Comparison of ENCODE assay signal across 20 cellular contexts in the genomic region with DNA sequence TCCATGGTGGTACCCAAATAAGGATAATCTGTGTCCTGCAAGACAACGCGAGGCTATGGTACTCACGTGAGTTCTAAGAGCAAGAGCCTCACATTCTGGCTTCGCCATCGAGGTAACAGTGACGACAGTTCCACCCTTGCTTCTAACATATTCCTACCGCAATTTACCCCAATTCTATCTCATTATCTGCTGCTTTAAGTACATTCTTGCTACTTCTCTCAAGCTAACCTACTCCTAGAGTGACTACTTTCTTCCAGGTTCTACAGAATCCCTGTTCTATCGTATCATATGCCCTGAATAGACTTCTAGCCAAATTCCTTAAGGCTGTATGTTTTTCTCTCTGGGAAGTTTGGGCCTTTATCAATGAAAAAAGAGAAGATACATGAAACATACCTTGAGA. TPM values are rescaled to one million over a fixed set of nuclear protein-coding genes. Genes with fewer than 3 reads are reported as not detected.
DNase-seq lines count a peak whose midpoint lies in the region; ATAC-seq, FAIRE-seq and TF ChIP-seq lines count a peak whose summit lies in the region.
"Had no signal": no experiment of that assay in that cellular context is flagged by ENCODE, and none has a peak within 500 bp of the region (broad histone marks: within the 10 kb centered on the region; RNA-seq: fewer than 3 reads in every experiment).

No MANE protein-coding gene starts in this region.

- intact Hi-C loops in CD14-positive monocyte (cut with micrococcal nuclease) (no loop called here), Caco-2 (cut with micrococcal nuclease; ENCODE audit: unreplicated experiment) (no loop called here), K562 (cut with micrococcal nuclease) (no loop called here)
- intact Hi-C loops in CD8-positive, alpha-beta T cell (cut with DNase I, micrococcal nuclease): no loop called here
- intact Hi-C loops in activated CD4-positive, alpha-beta T cell treated with anti-CD3 and anti-CD28 coated beads, Interleukin-2, amount 10 ng/mL, durations not matched to agents 24 days and 14 days (cut with micrococcal nuclease): no loop called here

- CTCF ChIA-PET in Caco-2 (lab: Charles Lee): no interaction called here
- CTCF ChIA-PET in WTC11 (lab: Charles Lee): no interaction called here
- CTCF ChIA-PET in K562 (lab: Yijun Ruan, JAX; ENCODE audit: low intra/inter-chr PET ratio): no interaction called here
- CTCF ChIA-PET in CD8-positive, alpha-beta T cell (lab: Charles Lee): interaction anchor here (1.6 kb wide), 1 partner anchor 18 kb away, joined by 8 read pairs; no protein-coding TSS in a partner anchor

- no peak overlapping the region for H4K8ac ChIP-seq in mesendoderm (ENCODE audit: low read depth, low read length)

- H3K27ac Mint-ChIP-seq in CD14-positive monocyte (peak overlapping the region; percentile 91 to 98 (median 96)), Caco-2 (ENCODE audit: unreplicated experiment) (peak overlapping the region; percentile 66), WTC11 (peak overlapping the region; percentile 61)
- H3K27ac Mint-ChIP-seq in CD8-positive, alpha-beta T cell: no peak overlapping the region
- H3K27ac Mint-ChIP-seq in activated CD4-positive, alpha-beta T cell treated with anti-CD3 and anti-CD28 coated beads, Interleukin-2, amount 10 ng/mL, durations not matched to agents 24 days and 14 days: no peak overlapping the region
- H3K27ac Mint-ChIP-seq: B cell had no signal

- H3K4ac ChIP-seq in mesendoderm (ENCODE audit: low read depth, low read length): no peak overlapping the region

- in situ Hi-C loops in K562 (cut with MboI): no loop called here

- H2BK15ac ChIP-seq in mesendoderm (replicated peaks; ENCODE audit: low read depth): no peak overlapping the region

- FAIRE-seq in K562 (lab: Jason Lieb, UNC): no peak
- FAIRE-seq: GM12891, GM18507, RCC 7860 had no signal

- DNase-seq in CD14-positive monocyte (ENCODE audit: low spot score) (no peak), Caco-2 (no peak), WTC11 (ENCODE audit: low spot score) (no peak), K562 (ENCODE audit: extremely low read depth in 1 of 4, low spot score in 3 of 4) (no peak), amygdala (lab: John Stamatoyannopoulos, UW) (no peak), mesendoderm (no peak)
- DNase-seq in CD8-positive, alpha-beta T cell: no peak
- DNase-seq in activated CD4-positive, alpha-beta T cell treated with anti-CD3 and anti-CD28 coated beads, Interleukin-2, amount 10 ng/mL, durations not matched to agents 24 days and 14 days: no peak
- DNase-seq: CD4-positive, alpha-beta memory T cell; GDM1; KBM-7; NCI-H1436 treated with DMSO at 0.1 percent for 48 hours; NCI-H2081 treated with DMSO at 0.1 percent for 48 hours; NCI-H510A treated with DMSO at 0.1 percent for 48 hours; NCI-H82 had no signal

- H3K36me3 ChIP-seq in Caco-2 (ENCODE audit: control insufficient read depth, insufficient read depth, low read length) (peaks cover 7% of the 10 kb centered on the region), K562 (ENCODE audit: control insufficient read depth, insufficient read depth, low read length) (peaks cover 98% of the 10 kb centered on the region), mesendoderm (ENCODE audit: control insufficient read depth, insufficient read depth, low read length) (peaks cover 17% of the 10 kb centered on the region)
- H3K36me3 ChIP-seq in CD8-positive, alpha-beta T cell (ENCODE audit: insufficient read depth, low read length): peaks cover 60% of the 10 kb centered on the region

- no peak overlapping the region for H3K4me3 ChIP-seq in Caco-2 (ENCODE audit: low read depth, low read length)
- H3K4me3 ChIP-seq in K562: no peak overlapping the region
- no peak overlapping the region for H3K4me3 ChIP-seq in CD8-positive, alpha-beta T cell (ENCODE audit: low read depth, low read length)
- H3K4me3 ChIP-seq in mesendoderm (ENCODE audit: low read length): no peak overlapping the region
- H3K4me3 ChIP-seq: SK-N-MC had no signal

- H3K9ac ChIP-seq in K562 (ENCODE audit: insufficient read depth in 1 of 2, low read depth in 2 of 2, low read length in 2 of 2): no peak overlapping the region
- H3K9ac ChIP-seq in mesendoderm (ENCODE audit: low read length): no peak overlapping the region

- H3K36me3 Mint-ChIP-seq in CD14-positive monocyte: peaks cover 76 to 94% of the 10 kb centered on the region in 2 donors
- peaks cover 91% of the 10 kb centered on the region for H3K36me3 Mint-ChIP-seq in Caco-2 (ENCODE audit: insufficient read depth, unreplicated experiment)
- peaks cover 82% of the 10 kb centered on the region for H3K36me3 Mint-ChIP-seq in WTC11
- peaks cover 91% of the 10 kb centered on the region for H3K36me3 Mint-ChIP-seq in CD8-positive, alpha-beta T cell
- H3K36me3 Mint-ChIP-seq in activated CD4-positive, alpha-beta T cell treated with anti-CD3 and anti-CD28 coated beads, Interleukin-2, amount 10 ng/mL, durations not matched to agents 24 days and 14 days (ENCODE audit: low read depth): peaks cover 73% of the 10 kb centered on the region

- no peak overlapping the region for H3K4me3 Mint-ChIP-seq in CD14-positive monocyte
- H3K4me3 Mint-ChIP-seq in Caco-2 (ENCODE audit: unreplicated experiment): no peak overlapping the region
- H3K4me3 Mint-ChIP-seq in WTC11: no peak overlapping the region
- H3K4me3 Mint-ChIP-seq in CD8-positive, alpha-beta T cell: no peak overlapping the region
- H3K4me3 Mint-ChIP-seq in activated CD4-positive, alpha-beta T cell treated with anti-CD3 and anti-CD28 coated beads, Interleukin-2, amount 10 ng/mL, durations not matched to agents 24 days and 14 days: no peak overlapping the region
- H3K4me3 Mint-ChIP-seq: B cell; CD4-positive, alpha-beta memory T cell had no signal

- peak; percentile 67 for TF ChIP-seq POLR2A in K562 (conservative IDR thresholded peaks at IDR 0.05)

- H3K79me1 ChIP-seq in mesendoderm (ENCODE audit: low read length): no peaks in the 10 kb centered on the region

- H3K79me2 ChIP-seq in K562 (ENCODE audit: control insufficient read depth, insufficient read depth, low read length): peaks cover 39% of the 10 kb centered on the region
- no peaks in the 10 kb centered on the region for H3K79me2 ChIP-seq in mesendoderm (ENCODE audit: control insufficient read depth, insufficient read depth, low read length)

- H3K9me1 ChIP-seq in K562 (ENCODE audit: control insufficient read depth, insufficient read depth, low read length): no peaks in the 10 kb centered on the region

- no peak overlapping the region for H2BK120ac ChIP-seq in mesendoderm (ENCODE audit: low read depth, low read length)

- H3K27me3 ChIP-seq in Caco-2 (replicated peaks; ENCODE audit: control insufficient read depth, insufficient read depth, low read length): no peaks in the 10 kb centered on the region
- H3K27me3 ChIP-seq in K562 (ENCODE audit: control insufficient read depth in 2 of 2, insufficient read depth in 2 of 2, low read length in 2 of 2): no peaks in the 10 kb centered on the region
- no peaks in the 10 kb centered on the region for H3K27me3 ChIP-seq in CD8-positive, alpha-beta T cell (ENCODE audit: insufficient read depth, low read length)
- H3K27me3 ChIP-seq in mesendoderm (ENCODE audit: insufficient read depth, low read length, poor library complexity): no peaks in the 10 kb centered on the region

- peaks cover 16% of the 10 kb centered on the region for H3K4me1 Mint-ChIP-seq in CD14-positive monocyte
- no peaks in the 10 kb centered on the region for H3K4me1 Mint-ChIP-seq in Caco-2 (ENCODE audit: low read depth, unreplicated experiment)
- peaks cover 35% of the 10 kb centered on the region for H3K4me1 Mint-ChIP-seq in WTC11
- H3K4me1 Mint-ChIP-seq in CD8-positive, alpha-beta T cell (ENCODE audit: low read depth): no peaks in the 10 kb centered on the region
- H3K4me1 Mint-ChIP-seq in activated CD4-positive, alpha-beta T cell treated with anti-CD3 and anti-CD28 coated beads, Interleukin-2, amount 10 ng/mL, durations not matched to agents 24 days and 14 days: peaks cover 11% of the 10 kb centered on the region
- H3K4me1 Mint-ChIP-seq: B cell; CD4-positive, alpha-beta memory T cell had no signal

- H3K56ac ChIP-seq in mesendoderm (ENCODE audit: low read length): no peak overlapping the region

- ATAC-seq in WTC11: no peak
- ATAC-seq in K562: no peak
- no peak for ATAC-seq in CD8-positive, alpha-beta T cell

- TF ChIP-seq RAD21 in K562 (CRISPR knock-in tag; conservative IDR thresholded peaks at IDR 0.05 in 1 of 2, IDR thresholded peaks at IDR 0.05 in 1 of 2): no peak

- no peak overlapping the region for H3K4me2 ChIP-seq in K562 (ENCODE audit: insufficient read depth, low read length)
- no peak overlapping the region for H3K4me2 ChIP-seq in mesendoderm (ENCODE audit: low read length)

- H3K27me3 Mint-ChIP-seq in CD14-positive monocyte (ENCODE audit: low read depth in 3 of 3) (peaks cover 0 to 1% (median 0%) of the 10 kb centered on the region in 3 donors), Caco-2 (ENCODE audit: insufficient read depth, unreplicated experiment) (no peaks in the 10 kb centered on the region), WTC11 (ENCODE audit: low read depth) (no peaks in the 10 kb centered on the region)
- no peaks in the 10 kb centered on the region for H3K27me3 Mint-ChIP-seq in CD8-positive, alpha-beta T cell (ENCODE audit: low read depth)
- no peaks in the 10 kb centered on the region for H3K27me3 Mint-ChIP-seq in activated CD4-positive, alpha-beta T cell treated with anti-CD3 and anti-CD28 coated beads, Interleukin-2, amount 10 ng/mL, durations not matched to agents 24 days and 14 days
- H3K27me3 Mint-ChIP-seq: B cell; CD4-positive, alpha-beta memory T cell had no signal

- H4K20me1 ChIP-seq in K562 (replicated peaks; ENCODE audit: control insufficient read depth, insufficient read depth, low read length): peaks cover 44% of the 10 kb centered on the region

- H3K9me3 Mint-ChIP-seq in CD14-positive monocyte: no peaks in the 10 kb centered on the region
- H3K9me3 Mint-ChIP-seq in Caco-2 (ENCODE audit: unreplicated experiment): no peaks in the 10 kb centered on the region
- no peaks in the 10 kb centered on the region for H3K9me3 Mint-ChIP-seq in WTC11
- no peaks in the 10 kb centered on the region for H3K9me3 Mint-ChIP-seq in CD8-positive, alpha-beta T cell
- H3K9me3 Mint-ChIP-seq in activated CD4-positive, alpha-beta T cell treated with anti-CD3 and anti-CD28 coated beads, Interleukin-2, amount 10 ng/mL, durations not matched to agents 24 days and 14 days: no peaks in the 10 kb centered on the region

- H3K9me3 ChIP-seq in Caco-2 (no peaks in the 10 kb centered on the region), K562 (replicated peaks; ENCODE audit: control insufficient read depth, insufficient read depth, low read depth, low read length) (no peaks in the 10 kb centered on the region)
- no peaks in the 10 kb centered on the region for H3K9me3 ChIP-seq in CD8-positive, alpha-beta T cell (ENCODE audit: low read length)

- no TSS peak for BruUV-seq in Caco-2 (replicated peaks; lab: Mats Ljungman, UMichigan)
- no TSS peak for BruUV-seq in K562 (replicated peaks; lab: Mats Ljungman, UMichigan)

- TF ChIP-seq EP300 in K562 (IDR thresholded peaks at IDR 0.05; ENCODE audit: low read length): no peak

- H3K23ac ChIP-seq in mesendoderm (ENCODE audit: low read length): no peak overlapping the region

- no peak for TF ChIP-seq CTCF in CD14-positive monocyte (IDR thresholded peaks at IDR 0.05)
- no peak for TF ChIP-seq CTCF in Caco-2 (IDR thresholded peaks at IDR 0.05; ENCODE audit: insufficient read depth in 1 of 2, low read depth in 1 of 2, low read length in 1 of 2, severe bottlenecking in 1 of 2, unreplicated experiment in 1 of 2)
- no peak for TF ChIP-seq CTCF in WTC11 (IDR thresholded peaks at IDR 0.05)
- TF ChIP-seq CTCF in K562 (IDR thresholded peaks at IDR 0.05 in 2 of 3, conservative IDR thresholded peaks at IDR 0.05 in 1 of 3; ENCODE audit: insufficient read depth in 2 of 3, low read depth in 1 of 3, low read length in 3 of 3): no peak
- no peak for TF ChIP-seq CTCF in CD8-positive, alpha-beta T cell (IDR thresholded peaks at IDR 0.05)

- 93% methylated on average over 8 of the region's 8 CpGs for WGBS in K562 (ENCODE audit: insufficient coverage, low coverage, missing lambda C conversion rate)
- WGBS in mesendoderm (ENCODE audit: extremely low coverage, insufficient coverage, low lambda C conversion rate): no CpG with 5 or more reads among the region's 8 CpGs

- POLR2A ChIA-PET in Caco-2 (lab: Charles Lee) (no interaction called here), WTC11 (lab: Charles Lee) (no interaction called here), K562 (lab: Yijun Ruan, JAX) (interaction anchor here (0.6 to 3.1 kb wide), 9 partner anchors 8 to 181 kb away, joined by 3 to 18 read pairs (median 8); no protein-coding TSS in a partner anchor)
- POLR2A ChIA-PET in CD8-positive, alpha-beta T cell (lab: Charles Lee): interaction anchor here (0.6 kb wide), 1 partner anchor 56 kb away, joined by 3 read pairs; no protein-coding TSS in a partner anchor

- H3K18ac ChIP-seq in mesendoderm (ENCODE audit: low read length): no peak overlapping the region

- H2AK5ac ChIP-seq in mesendoderm (ENCODE audit: low read length): no peak overlapping the region

- H3K27ac ChIP-seq in K562 (ENCODE audit: extremely low read depth, low read depth, low read length): peak overlapping the region; percentile 63; the same call in 2 of the 3 replicates
- H3K27ac ChIP-seq in CD8-positive, alpha-beta T cell (ENCODE audit: low read depth, low read length): no peak overlapping the region
- H3K27ac ChIP-seq in mesendoderm (ENCODE audit: low read depth, low read length): no peak overlapping the region
- H3K27ac ChIP-seq: SK-N-MC had no signal

- H2BK5ac ChIP-seq in mesendoderm (ENCODE audit: low read length): no peak overlapping the region

- H2AFZ ChIP-seq in K562 (ENCODE audit: low read depth, low read length): no peak overlapping the region

- no peak overlapping the region for H4K5ac ChIP-seq in mesendoderm (ENCODE audit: low read length)

- H3K4me1 ChIP-seq in Caco-2 (peaks cover 14% of the 10 kb centered on the region), K562 (replicated peaks in 1 of 2; ENCODE audit: control insufficient read depth in 2 of 2, insufficient read depth in 2 of 2, low read length in 2 of 2) (no peaks in the 10 kb centered on the region; a peak in 1 of 5 replicates), mesendoderm (ENCODE audit: control insufficient read depth, low read depth, low read length) (no peaks in the 10 kb centered on the region)
- no peaks in the 10 kb centered on the region for H3K4me1 ChIP-seq in CD8-positive, alpha-beta T cell (ENCODE audit: insufficient read depth, low read length)

RNA-seq across cellular contexts. Expression of a gene that starts 26.6 kb away (rescaled TPM):
- polyA plus RNA-seq in CD14-positive monocyte: 1 to 10 TPM; 6.6 to 7.9 TPM
- total RNA-seq in Caco-2 (2022): 267 and 293 TPM in 2 replicates
- total RNA-seq in WTC11 (2021): 92.8 to 143 TPM (median 93.4 TPM) in 3 replicates
- 1,487 and 3,369 TPM in 2 replicates for total RNA-seq in K562 (2011; cell fraction: chromatin; rRNA removed; ENCODE audit: low replicate concordance)
- 1,103 and 1,251 TPM in 2 replicates for total RNA-seq in K562 (2011; cell fraction: nucleolus; rRNA removed)
- total RNA-seq in K562 (2011; cell fraction: nucleoplasm; rRNA removed): 1,578 and 1,589 TPM in 2 replicates
- 303 and 478 TPM in 2 replicates for total RNA-seq in K562 (2014; rRNA removed)
- 468 and 534 TPM in 2 replicates for total RNA-seq in K562 (2014; rRNA removed; fragmentation: Illumina TruSeq; extraction: Trizol)
- total RNA-seq in K562 (2015; rRNA removed; fragmentation: Illumina TruSeq; extraction: Trizol): 310 and 332 TPM in 2 replicates
- 450 and 470 TPM in 2 replicates for total RNA-seq in K562 (2021)
- polyA plus RNA-seq in K562 (2011; rRNA removed): 521 and 679 TPM in 2 replicates
- polyA plus RNA-seq in K562 (2011; cell fraction: cytosol; rRNA removed): 104 and 238 TPM in 2 replicates
- 454 and 755 TPM in 2 replicates for polyA plus RNA-seq in K562 (2011; cell fraction: nucleus; rRNA removed)
- polyA plus RNA-seq in K562 (2012): 166 and 406 TPM in 2 replicates
- polyA plus RNA-seq in K562 (2014; fragmentation: Illumina TruSeq; extraction: Trizol): 239 and 256 TPM in 2 replicates
- polyA plus RNA-seq in K562 (2014; fragmentation: Nextera tagmentation; extraction: Ambion mirVana): 100 to 1,000 TPM; 149 to 308 TPM
- polyA plus RNA-seq in K562 (2014; rRNA removed): 241 and 268 TPM in 2 replicates
- polyA minus RNA-seq in K562 (2011; rRNA and poly(A)+ RNA removed): 2,244 and 2,897 TPM in 2 replicates
- polyA minus RNA-seq in K562 (2011; cell fraction: cytosol; rRNA and poly(A)+ RNA removed): 425 and 493 TPM in 2 replicates
- polyA minus RNA-seq in K562 (2011; cell fraction: nucleus; rRNA and poly(A)+ RNA removed): 581 and 964 TPM in 2 replicates
- 100 to 1,000 TPM; 208 to 218 TPM for total RNA-seq in CD8-positive, alpha-beta T cell
- total RNA-seq in activated CD4-positive, alpha-beta T cell treated with anti-CD3 and anti-CD28 coated beads, Interleukin-2, amount 10 ng/mL, durations not matched to agents 24 days and 14 days: 725 and 748 TPM in 2 replicates
- polyA plus RNA-seq in mesendoderm (2013, experiment 1 of 2): 31.8 TPM
- polyA plus RNA-seq in mesendoderm (2013, experiment 2 of 2): 29.9 TPM

Comparison
In these comparisons a context has a peak if more than half of its experiments do, and no peak if none do; other contexts are left out.
1. H3K27ac Mint-ChIP-seq: peak in CD14-positive monocyte (7 of 7), Caco-2 (single experiment) and WTC11 (single experiment); none in CD8-positive, alpha-beta T cell (single experiment) and activated CD4-positive, alpha-beta T cell treated with anti-CD3 and anti-CD28 coated beads, Interleukin-2, amount 10 ng/mL, durations not matched to agents 24 days and 14 days (single experiment).
2. POLR2A ChIA-PET loops: an anchor here in K562 (0.6 to 3.1 kb wide) and CD8-positive, alpha-beta T cell (0.6 kb wide); none called in Caco-2 and WTC11.